ENCODE assay signal across 1 cellular context in genomic region chr6:20978176-20978614, GRCh38.
TF ChIP-seq lines count a peak whose summit lies in the region.

No MANE protein-coding gene starts in this region.

TF ChIP-seq in WTC11, 78 proteins besides CTCF, POLR2A, EP300 and RAD21 (continued from another document):
- TF ChIP-seq MLX (CRISPR knock-in tag; IDR thresholded peaks at IDR 0.05) (no peak), TP53 (CRISPR knock-in tag; IDR thresholded peaks at IDR 0.05) (no peak), ZBTB21 (CRISPR knock-in tag; IDR thresholded peaks at IDR 0.05; ENCODE audit: borderline replicate concordance) (no peak)
